ENCODE assay signal across 22 cellular contexts in the genomic region with DNA sequence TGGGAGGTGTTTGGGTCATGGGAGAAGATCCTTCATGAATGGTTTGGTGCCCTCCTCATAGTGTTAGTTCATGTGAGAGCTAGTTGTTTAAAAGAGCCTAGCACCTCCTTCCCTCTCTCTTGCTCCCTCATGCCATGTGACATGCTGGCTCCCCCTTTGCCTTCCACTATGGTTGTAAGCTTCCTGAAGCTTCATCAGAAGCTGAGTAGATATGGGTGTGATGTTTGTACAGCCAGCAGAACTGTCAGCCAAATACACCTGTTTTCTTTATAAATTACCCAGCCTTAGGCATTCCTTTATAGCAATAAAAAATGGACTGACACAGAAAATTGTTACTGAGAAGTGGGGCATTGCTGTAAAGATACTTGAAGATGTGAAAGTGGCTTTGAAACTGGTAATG.
DNase-seq lines count a peak whose midpoint lies in the region; ATAC-seq, FAIRE-seq and TF ChIP-seq lines count a peak whose summit lies in the region.
"Had no signal": no experiment of that assay in that cellular context is flagged by ENCODE, and none has a peak within 500 bp of the region (broad histone marks: within the 10 kb centered on the region; RNA-seq: fewer than 3 reads in every experiment).

No MANE protein-coding gene starts in this region.

- no peaks in the 10 kb centered on the region for H3K27me3 ChIP-seq in DND-41 (ENCODE audit: insufficient read depth, low read length, poor library complexity)
- H3K27me3 ChIP-seq in H1 (replicated peaks in 1 of 4; ENCODE audit: control insufficient read depth in 3 of 4, extremely low read depth in 1 of 4, insufficient read depth in 3 of 4, low read length in 3 of 4): no peaks in the 10 kb centered on the region
- H3K27me3 ChIP-seq: BE2C; BLaER1 treated with 17β-estradiol and CSF1 and Interleukin-3, amounts not matched to agents 10 nM and 100 nM had no signal

- H3K4me3 ChIP-seq in DND-41 (ENCODE audit: low read depth in 1 of 2, low read length in 2 of 2) (no peak overlapping the region), H1 (ENCODE audit: extremely low read depth in 1 of 4, insufficient read depth in 2 of 4, low read depth in 3 of 4, low read length in 4 of 4) (no peak overlapping the region)
- H3K4me3 ChIP-seq: A549; BLaER1 treated with 17β-estradiol and CSF1 and Interleukin-3, amounts not matched to agents 10 nM and 100 nM had no signal

- CTCF ChIA-PET in H1 (lab: Charles Lee; ENCODE audit: partially characterized antibody): no interaction called here

- H3K14ac ChIP-seq in H1 (ENCODE audit: insufficient read length): no peak overlapping the region

- H2BK12ac ChIP-seq in H1 (ENCODE audit: low read depth, low read length): no peak overlapping the region

- H3K79me1 ChIP-seq in H1 (ENCODE audit: low read depth, low read length): no peaks in the 10 kb centered on the region

- H3K4me1 ChIP-seq in DND-41 (ENCODE audit: insufficient read depth, low read length) (peaks cover 1% of the 10 kb centered on the region), H1 (replicated peaks in 1 of 4; ENCODE audit: control insufficient read depth in 3 of 4, insufficient read depth in 4 of 4, low read length in 3 of 4) (no peaks in the 10 kb centered on the region; a peak in 1 of 7 replicates)
- H3K4me1 ChIP-seq: A549, BE2C had no signal

- H3K27ac ChIP-seq in DND-41 (ENCODE audit: low read length) (no peak overlapping the region), H1 (ENCODE audit: low read depth, low read length) (no peak overlapping the region)
- H3K27ac ChIP-seq: A549; BLaER1 treated with 17β-estradiol and CSF1 and Interleukin-3, amounts not matched to agents 10 nM and 100 nM had no signal

- H3K23me2 ChIP-seq in H1 (ENCODE audit: low read depth, low read length): no peaks in the 10 kb centered on the region; the same call in 1 of the 2 replicates

- no peak overlapping the region for H2AK5ac ChIP-seq in H1 (ENCODE audit: low read depth, low read length)

- no peaks in the 10 kb centered on the region for H4K20me1 ChIP-seq in DND-41 (ENCODE audit: insufficient read depth, low read length)
- no peaks in the 10 kb centered on the region for H4K20me1 ChIP-seq in H1 (replicated peaks in 1 of 2; ENCODE audit: control insufficient read depth in 1 of 2, insufficient read depth in 2 of 2, low read length in 2 of 2)
- H4K20me1 ChIP-seq: BLaER1 treated with 17β-estradiol and CSF1 and Interleukin-3, amounts not matched to agents 10 nM and 100 nM had no signal

- intact Hi-C loops in left colon (cut with DNase I, micrococcal nuclease): no loop called here

- H2BK20ac ChIP-seq in H1 (ENCODE audit: low read length): no peak overlapping the region

- 0 out of 2 replicates have a peak overlapping the region, but pooled peaks have one; percentile 54 for H3K18ac ChIP-seq in H1 (ENCODE audit: extremely low read depth, low read length)

- H2BK5ac ChIP-seq in H1 (ENCODE audit: low read depth, low read length): no peak overlapping the region

- H3K56ac ChIP-seq in H1 (replicated peaks; ENCODE audit: insufficient read length, low read depth, low read length): no peak overlapping the region

- no peak overlapping the region for H3K23ac ChIP-seq in H1 (ENCODE audit: insufficient read length)

- TF ChIP-seq POLR2A in H1 (IDR thresholded peaks at IDR 0.05; ENCODE audit: control extremely low read depth in 1 of 2, low read depth in 2 of 2, low read length in 2 of 2): no peak

- no peak overlapping the region for H3K4ac ChIP-seq in H1 (replicated peaks; ENCODE audit: insufficient read length, low read depth, low read length)

- H2AFZ ChIP-seq in DND-41 (ENCODE audit: low read depth, low read length) (peak overlapping the region; percentile 24; the same call in 1 of the 2 replicates), H1 (ENCODE audit: low read length) (no peak overlapping the region)

- FAIRE-seq in H1 (lab: Jason Lieb, UNC): no peak
- FAIRE-seq: A549, G401.6, GM12892 had no signal

- no peak for TF ChIP-seq RAD21 in H1 (IDR thresholded peaks at IDR 0.05 in 1 of 2, conservative IDR thresholded peaks at IDR 0.05 in 1 of 2; ENCODE audit: low read depth in 2 of 2, low read length in 2 of 2)

- no peak for DNase-seq in DND-41
- no peak for DNase-seq in H1 (ENCODE audit: low read depth in 1 of 2, low spot score in 2 of 2)
- no peak for DNase-seq in left colon
- DNase-seq in NOMO-1 (lab: John Stamatoyannopoulos, UW; ENCODE audit: unreplicated experiment in 2 of 2): no peak
- no peak for DNase-seq in NCI-H1436 (lab: John Stamatoyannopoulos, UW)
- DNase-seq: 8988T; ACHN; AML-193; BE2C; Calu3; CD4-positive, alpha-beta T cell; COR-L47; DMS53; DMS79 treated with DMSO at 0.1 percent for 48 hours; GOT3; H7; HCEC 1CT had no signal

- no peaks in the 10 kb centered on the region for H3K36me3 ChIP-seq in DND-41 (ENCODE audit: insufficient read depth, low read length)
- no peaks in the 10 kb centered on the region for H3K36me3 ChIP-seq in H1 (ENCODE audit: control insufficient read depth in 2 of 4, insufficient read depth in 4 of 4, low read length in 3 of 4)
- H3K36me3 ChIP-seq: BE2C; BLaER1 treated with 17β-estradiol and CSF1 and Interleukin-3, amounts not matched to agents 10 nM and 100 nM had no signal

- H4K5ac ChIP-seq in H1 (ENCODE audit: insufficient read length, low read depth, low read length): no peak overlapping the region

- TF ChIP-seq CTCF in DND-41 (IDR thresholded peaks at IDR 0.05; ENCODE audit: borderline replicate concordance, extremely low read depth, low read length, poor library complexity, severe bottlenecking): no peak
- TF ChIP-seq CTCF in H1 (IDR thresholded peaks at IDR 0.05; ENCODE audit: control extremely low read depth in 1 of 3, insufficient read depth in 1 of 3, low read depth in 1 of 3, low read length in 3 of 3): no peak

- no peak overlapping the region for H4K8ac ChIP-seq in H1 (ENCODE audit: extremely low read depth, insufficient read depth, low read length)

- no peak for TF ChIP-seq EP300 in H1 (IDR thresholded peaks at IDR 0.05; ENCODE audit: borderline replicate concordance in 1 of 2, low read depth in 2 of 2, low read length in 2 of 2)

- H3K79me2 ChIP-seq in DND-41 (ENCODE audit: insufficient read depth, low read length) (no peaks in the 10 kb centered on the region), H1 (ENCODE audit: control insufficient read depth in 1 of 2, insufficient read depth in 2 of 2, low read length in 2 of 2) (no peaks in the 10 kb centered on the region)

- H3K4me2 ChIP-seq in DND-41 (ENCODE audit: insufficient read depth, low read length): no peak overlapping the region
- no peak overlapping the region for H3K4me2 ChIP-seq in H1 (ENCODE audit: insufficient read depth in 1 of 2, low read depth in 2 of 2, low read length in 2 of 2)
- H3K4me2 ChIP-seq: A549; BLaER1 treated with 17β-estradiol and CSF1 and Interleukin-3, amounts not matched to agents 10 nM and 100 nM had no signal

- no peak overlapping the region for H4K91ac ChIP-seq in H1 (replicated peaks; ENCODE audit: insufficient read length, low read length)

- peaks cover 9% of the 10 kb centered on the region for H3K9me3 ChIP-seq in DND-41 (ENCODE audit: insufficient read depth, low read length, severe bottlenecking)
- H3K9me3 ChIP-seq in H1 (ENCODE audit: insufficient read depth in 2 of 2, low read depth in 1 of 2, low read length in 1 of 2): no peaks in the 10 kb centered on the region
- H3K9me3 ChIP-seq: A549, BE2C had no signal

- H3K9ac ChIP-seq in DND-41 (ENCODE audit: low read depth, low read length) (no peak overlapping the region), H1 (replicated peaks in 1 of 4; ENCODE audit: extremely low read depth in 1 of 4, low read depth in 3 of 4, low read length in 3 of 4) (no peak overlapping the region)
- H3K9ac ChIP-seq: BLaER1 treated with 17β-estradiol and CSF1 and Interleukin-3, amounts not matched to agents 10 nM and 100 nM had no signal

- ATAC-seq in DND-41 (ENCODE audit: insufficient read depth, low read depth): no peak
- ATAC-seq in left colon: peak; percentile 56
- ATAC-seq in HG02840 (IDR thresholded peaks at IDR 0.05; ENCODE audit: low FRiP score, unreplicated experiment): no peak
- ATAC-seq: A549 had no signal

- no peak overlapping the region for H2BK15ac ChIP-seq in H1 (ENCODE audit: low read length)

- POLR2A ChIA-PET in H1 (lab: Charles Lee; ENCODE audit: partially characterized antibody): no interaction called here

- no peak overlapping the region for H2BK120ac ChIP-seq in H1 (replicated peaks; ENCODE audit: low read depth, low read length)

TF ChIP-seq in H1, 55 proteins besides CTCF, POLR2A, EP300 and RAD21:
- no peak for TF ChIP-seq GABPA (IDR thresholded peaks at IDR 0.05; ENCODE audit: borderline replicate concordance, insufficient read depth, low read length)
- TF ChIP-seq TAF7 (optimal IDR thresholded peaks at IDR 0.05; ENCODE audit: borderline replicate concordance, low read depth, low read length): no peak
- no peak for TF ChIP-seq PHF8 (conservative IDR thresholded peaks at IDR 0.05; ENCODE audit: low read depth, low read length)
- TF ChIP-seq RXRA (IDR thresholded peaks at IDR 0.05; ENCODE audit: insufficient read depth, low read depth, low read length): no peak
- no peak for TF ChIP-seq NANOG (IDR thresholded peaks at IDR 0.05; ENCODE audit: insufficient read depth, low read depth, low read length, poor library complexity, severe bottlenecking)
- TF ChIP-seq POU5F1 (IDR thresholded peaks at IDR 0.05; ENCODE audit: low read depth, low read length): no peak
- TF ChIP-seq SRF (IDR thresholded peaks at IDR 0.05; ENCODE audit: low read depth, low read length): no peak
- TF ChIP-seq HDAC2 (IDR thresholded peaks at IDR 0.05; ENCODE audit: borderline replicate concordance in 1 of 2, low read depth in 2 of 2, low read length in 2 of 2): no peak
- TF ChIP-seq TAF1 (IDR thresholded peaks at IDR 0.05; ENCODE audit: low read depth, low read length): no peak
- no peak for TF ChIP-seq TEAD4 (IDR thresholded peaks at IDR 0.05; ENCODE audit: low read depth, low read length)
- TF ChIP-seq, protein P1, sequence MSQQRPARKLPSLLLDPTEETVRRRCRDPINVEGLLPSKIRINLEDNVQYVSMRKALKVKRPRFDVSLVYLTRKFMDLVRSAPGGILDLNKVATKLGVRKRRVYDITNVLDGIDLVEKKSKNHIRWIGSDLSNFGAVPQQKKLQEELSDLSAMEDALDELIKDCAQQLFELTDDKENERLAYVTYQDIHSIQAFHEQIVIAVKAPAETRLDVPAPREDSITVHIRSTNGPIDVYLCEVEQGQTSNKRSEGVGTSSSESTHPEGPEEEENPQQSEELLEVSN (IDR thresholded peaks at IDR 0.05): no peak
- no peak for TF ChIP-seq NRF1 (IDR thresholded peaks at IDR 0.05; ENCODE audit: low read depth, low read length)
- no peak for TF ChIP-seq HDAC6 (IDR thresholded peaks at IDR 0.05; ENCODE audit: low read depth, low read length)
- TF ChIP-seq TCF12 (IDR thresholded peaks at IDR 0.05; ENCODE audit: low read depth, low read length): no peak
- no peak for TF ChIP-seq RNF2 (IDR thresholded peaks at IDR 0.05; ENCODE audit: borderline replicate concordance, low read depth, low read length, missing control alignments, poor library complexity, severe bottlenecking)
